ENCODE assay signal across 23 cellular contexts in genomic region chr1:221308534-221309511, GRCh38.
A peak's percentile ranks its signal among the peaks of the same experiment; 100 is the strongest.
DNase-seq lines count a peak whose midpoint lies in the region; ATAC-seq and TF ChIP-seq lines count a peak whose summit lies in the region.
"Had no signal": no experiment of that assay in that cellular context is flagged by ENCODE, and none has a peak within 500 bp of the region (broad histone marks: within the 10 kb centered on the region; RNA-seq: fewer than 3 reads in every experiment).

No MANE protein-coding gene starts in this region.

- DNase-seq in HT1080 (ENCODE audit: low read depth), result peak; percentile 16
- DNase-seq in RPMI7951 (ENCODE audit: low read depth), result peak; percentile 42
- DNase-seq in medulla oblongata (ENCODE audit: extremely low spot score), result peak; percentile 44
- DNase-seq in retina, result no peak
- DNase-seq: ACHN; activated CD4-positive, alpha-beta T cell treated with anti-CD3 and anti-CD28 coated beads, Interleukin-2, amount 50 U/mL, for 48 hours; activated naive CD4-positive, alpha-beta T cell treated with anti-CD3 and anti-CD28 coated beads, Interleukin-2, amount 10 ng/mL, durations not matched to agents 7 days and 5 days; effector CD4-positive, alpha-beta T cell; HFFc6; kidney; lower lobe of right lung; NCI-H774; right lobe of liver; stimulated activated CD4-positive, alpha-beta T cell treated with anti-CD3 and anti-CD28 coated beads, Interleukin-12 subunit alpha, Interleukin-12 subunit beta, amount 100 ng/mL, for 4 hours; stimulated activated CD4-positive, alpha-beta T cell treated with anti-CD3 and anti-CD28 coated beads, Interleukin-4, amount 100 ng/mL, for 24 hours; upper lobe of left lung had no signal

- peak overlapping the region; percentile 67 for H3K27ac ChIP-seq in C4-2B
- H3K27ac ChIP-seq: BLaER1, epithelial cell of prostate, lower lobe of right lung, right lobe of liver, upper lobe of left lung had no signal

- TF ChIP-seq CTCF in C4-2B (conservative IDR thresholded peaks at IDR 0.05), result no peak

- ATAC-seq in GM19328 (IDR thresholded peaks at IDR 0.05; ENCODE audit: unreplicated experiment) (no peak), HG02938 (IDR thresholded peaks at IDR 0.05; ENCODE audit: unreplicated experiment) (no peak), SK-N-SH treated with all-trans-retinoic acid at 6 μM for 48 hours (no peak)
- ATAC-seq: lower lobe of right lung; right lobe of liver; stimulated activated effector memory CD8-positive, alpha-beta T cell treated with anti-CD3 and anti-CD28 coated beads, Interleukin-12 subunit alpha, Interleukin-12 subunit beta, amount 100 ng/mL, for 72 hours had no signal

TF ChIP-seq in SK-N-SH treated with all-trans-retinoic acid at 6 μM for 48 hours, 23 proteins besides CTCF, POLR2A, EP300 and RAD21:
- TF ChIP-seq ARNTL (CRISPR knock-in tag; IDR thresholded peaks at IDR 0.05; ENCODE audit: borderline replicate concordance, low read depth) (no peak), CSDC2 (CRISPR knock-in tag; IDR thresholded peaks at IDR 0.05) (no peak), OSR1 (CRISPR knock-in tag; IDR thresholded peaks at IDR 0.05) (no peak), ZNF565 (CRISPR knock-in tag; conservative IDR thresholded peaks at IDR 0.05; ENCODE audit: low read depth) (no peak), ISL1 (CRISPR knock-in tag; IDR thresholded peaks at IDR 0.05) (no peak), CSRNP3 (CRISPR knock-in tag; IDR thresholded peaks at IDR 0.05) (no peak), GLIS3 (CRISPR knock-in tag; IDR thresholded peaks at IDR 0.05) (no peak), CREB5 (CRISPR knock-in tag; IDR thresholded peaks at IDR 0.05; ENCODE audit: low read depth) (no peak), TSHZ2 (CRISPR knock-in tag; IDR thresholded peaks at IDR 0.05) (no peak), PPARA (CRISPR knock-in tag; IDR thresholded peaks at IDR 0.05; ENCODE audit: borderline replicate concordance) (no peak), ZFP3 (CRISPR knock-in tag; IDR thresholded peaks at IDR 0.05) (no peak), SNAI2 (CRISPR knock-in tag; IDR thresholded peaks at IDR 0.05) (no peak)
